ENCODE assay signal across 30 cellular contexts in the genomic region with DNA sequence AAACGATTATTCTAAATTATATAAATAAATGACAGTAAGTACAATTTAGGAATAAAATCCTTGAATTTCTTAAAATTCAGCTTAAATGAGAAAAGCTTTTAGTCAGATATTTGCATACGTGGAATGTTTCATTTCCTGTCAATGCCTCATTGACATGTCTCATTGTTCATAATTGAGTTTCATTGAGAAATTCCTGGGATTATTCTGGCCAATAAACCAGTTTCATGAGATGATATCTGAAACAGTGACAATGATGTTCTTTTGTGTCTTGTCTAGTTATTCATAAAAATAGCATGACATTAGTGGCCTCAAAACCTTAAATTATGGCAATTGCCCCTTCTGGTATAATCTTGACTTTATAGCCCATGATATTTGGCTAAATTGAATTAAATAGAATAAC.
"Had no signal": no experiment of that assay in that cellular context is flagged by ENCODE, and none has a peak within 500 bp of the region (broad histone marks: within the 10 kb centered on the region; RNA-seq: fewer than 3 reads in every experiment).

No MANE protein-coding gene starts in this region.

- H3K27me3 ChIP-seq: SJCRH30 had no signal

- H3K36me3 ChIP-seq: SJCRH30 had no signal

- H3K27ac Mint-ChIP-seq: activated B cell treated with CpG ODN at 0.5 μM for 24 hours; activated CD4-positive, alpha-beta memory T cell treated with anti-CD3 and anti-CD28 coated beads for 36 hours; activated CD4-positive, alpha-beta T cell treated with anti-CD3 and anti-CD28 coated beads, Interleukin-2, amount 10 ng/mL, durations not matched to agents 7 days and 5 days; activated naive CD4-positive, alpha-beta T cell treated with anti-CD3 and anti-CD28 coated beads, Interleukin-2, amount 50 U/mL, for 72 hours; activated naive CD8-positive, alpha-beta T cell treated with anti-CD3 and anti-CD28 coated beads, Interleukin-2, amount 50 U/mL, for 24 hours; brain; T-cell had no signal

- FAIRE-seq: astrocyte, TTC549 had no signal

- H3K4me1 ChIP-seq: SJCRH30 had no signal

- H3K4me3 ChIP-seq: SJCRH30 had no signal

- H3K27me3 Mint-ChIP-seq: activated B cell treated with CpG ODN at 0.5 μM for 24 hours; activated CD4-positive, alpha-beta memory T cell treated with anti-CD3 and anti-CD28 coated beads for 36 hours; activated CD4-positive, alpha-beta T cell treated with anti-CD3 and anti-CD28 coated beads, Interleukin-2, amount 10 ng/mL, durations not matched to agents 7 days and 5 days; activated naive CD8-positive, alpha-beta T cell treated with anti-CD3 and anti-CD28 coated beads, Interleukin-2, amount 50 U/mL, for 24 hours; brain; T-cell had no signal

- H3K27ac ChIP-seq: SJCRH30 had no signal

- H3K4me1 Mint-ChIP-seq: activated B cell treated with CpG ODN at 0.5 μM for 24 hours; activated CD4-positive, alpha-beta T cell treated with anti-CD3 and anti-CD28 coated beads, Interleukin-2, amount 10 ng/mL, durations not matched to agents 7 days and 5 days; activated naive CD8-positive, alpha-beta T cell treated with anti-CD3 and anti-CD28 coated beads, Interleukin-2, amount 50 U/mL, for 24 hours; brain; T-cell had no signal

- H3K9me3 ChIP-seq: SJCRH30 had no signal

- H3K9me3 Mint-ChIP-seq: activated B cell treated with CpG ODN at 0.5 μM for 24 hours; activated naive CD8-positive, alpha-beta T cell treated with anti-CD3 and anti-CD28 coated beads, Interleukin-2, amount 50 U/mL, for 24 hours had no signal

- H3K4me3 Mint-ChIP-seq: activated B cell treated with CpG ODN at 0.5 μM for 24 hours; activated CD4-positive, alpha-beta memory T cell treated with anti-CD3 and anti-CD28 coated beads for 36 hours; activated CD4-positive, alpha-beta T cell treated with anti-CD3 and anti-CD28 coated beads, Interleukin-2, amount 10 ng/mL, durations not matched to agents 7 days and 5 days; activated naive CD8-positive, alpha-beta T cell treated with anti-CD3 and anti-CD28 coated beads, Interleukin-2, amount 50 U/mL, for 24 hours; activated T-cell treated with anti-CD3 and anti-CD28 coated beads, Interleukin-2, amount 50 U/mL, for 4 hours; brain; T-cell had no signal

- DNase-seq: activated B cell treated with CpG ODN at 0.5 μM for 24 hours; activated CD4-positive, alpha-beta memory T cell treated with anti-CD3 and anti-CD28 coated beads for 36 hours; activated CD4-positive, alpha-beta T cell treated with anti-CD3 and anti-CD28 coated beads for 1 hour; activated CD4-positive, alpha-beta T cell treated with anti-CD3 and anti-CD28 coated beads, Interleukin-2, amount 10 ng/mL, durations not matched to agents 7 days and 5 days; activated CD8-positive, alpha-beta memory T cell treated with anti-CD3 and anti-CD28 coated beads for 24 hours; activated effector memory CD4-positive, alpha-beta T cell treated with anti-CD3 and anti-CD28 coated beads, Interleukin-2, amount 50 U/mL, for 16 hours; activated naive CD4-positive, alpha-beta T cell treated with Interleukin-2 at 50 U/mL for 16 hours; activated naive CD8-positive, alpha-beta T cell treated with anti-CD3 and anti-CD28 coated beads, Interleukin-2, amount 50 U/mL, for 24 hours; activated T-cell treated with anti-CD3 and anti-CD28 coated beads, Interleukin-2, amount 50 U/mL, for 4 hours; amygdala; cerebellar nuclear complex; KG1; NCI-H1092; NCI-H1417; NCI-H1930; NCI-H2171; NCI-H2227 treated with DMSO at 0.1 percent for 48 hours; NCI-H446 treated with DMSO at 0.1 percent for 48 hours; NCI-H524 treated with DMSO at 0.1 percent for 48 hours; NCI-H774; Right ventricle myocardium superior; RPMI8226; SJCRH30; T-cell; T-helper 2 cell; T1000 had no signal

- H3K36me3 Mint-ChIP-seq: activated CD4-positive, alpha-beta memory T cell treated with anti-CD3 and anti-CD28 coated beads for 36 hours; activated naive CD4-positive, alpha-beta T cell treated with anti-CD3 and anti-CD28 coated beads, Interleukin-2, amount 50 U/mL, for 72 hours; brain; T-cell had no signal
